ENCODE assay signal across 10 cellular contexts in the genomic region with DNA sequence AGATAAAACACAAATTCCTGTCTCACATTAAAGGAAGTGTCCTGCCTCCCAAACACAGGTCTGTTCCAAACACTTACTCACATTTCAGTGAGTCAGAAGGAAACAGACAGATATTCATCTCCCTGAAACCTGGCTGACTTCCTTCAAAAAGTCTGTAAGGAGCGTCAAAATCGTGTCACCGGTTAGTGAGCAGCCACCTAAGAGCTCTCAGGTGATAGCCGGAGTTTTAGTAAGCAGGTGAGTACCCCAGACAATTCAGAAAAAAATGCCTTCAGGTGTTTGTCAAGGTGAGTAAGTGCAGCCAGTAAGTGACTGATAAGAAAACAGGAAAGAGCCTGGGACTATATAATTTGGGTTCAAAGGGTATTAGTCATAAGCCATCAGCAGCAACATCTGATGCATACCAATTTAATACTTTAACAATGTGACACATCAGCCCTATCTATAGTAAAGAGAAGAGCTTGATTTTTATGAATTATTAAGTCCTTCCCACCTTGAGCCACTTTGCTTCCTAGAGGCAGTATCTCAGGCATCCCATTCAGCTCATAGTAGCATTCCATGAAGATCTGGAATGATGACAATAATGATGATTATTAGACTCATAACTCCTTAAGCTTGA. TPM values are rescaled to one million over a fixed set of nuclear protein-coding genes. Genes with fewer than 3 reads are reported as not detected.
DNase-seq lines count a peak whose midpoint lies in the region; ATAC-seq, FAIRE-seq and TF ChIP-seq lines count a peak whose summit lies in the region.
"Had no signal": no experiment of that assay in that cellular context is flagged by ENCODE, and none has a peak within 500 bp of the region (broad histone marks: within the 10 kb centered on the region; RNA-seq: fewer than 3 reads in every experiment).

No MANE protein-coding gene starts in this region.

- H3K4me3 ChIP-seq in small intestine (ENCODE audit: low read depth in 1 of 2, low read length in 2 of 2), result no peak overlapping the region

- H3K36me3 ChIP-seq in small intestine (ENCODE audit: control insufficient read depth in 2 of 2, insufficient read depth in 2 of 2, low read length in 2 of 2), result peaks cover 0 to 2% of the 10 kb centered on the region in 2 donors
- H3K36me3 ChIP-seq: neutrophil had no signal

- peak overlapping the region; percentile 67 to 87 for H3K27ac ChIP-seq in small intestine (ENCODE audit: low read depth in 1 of 2, low read length in 1 of 2)
- H3K27ac ChIP-seq: neutrophil had no signal

- peaks cover 10% of the 10 kb centered on the region for H3K36me3 Mint-ChIP-seq in T-helper 2 cell treated with Interferon-gamma antibody and Interleukin-4, amounts not matched to agents 5 μg/mL and 100 μg/mL, for 36 hours (ENCODE audit: low read depth)

- peak overlapping the region; percentile 41 for H3K27ac Mint-ChIP-seq in T-helper 2 cell treated with Interferon-gamma antibody and Interleukin-4, amounts not matched to agents 5 μg/mL and 100 μg/mL, for 36 hours

- 11 to 47% (median 27%) methylated on average over 4 of the region's 4 CpGs for WGBS in small intestine, 3 donors

- peaks cover 30% of the 10 kb centered on the region for H3K4me1 Mint-ChIP-seq in T-helper 2 cell treated with Interferon-gamma antibody and Interleukin-4, amounts not matched to agents 5 μg/mL and 100 μg/mL, for 36 hours (ENCODE audit: low read depth)

- no peaks in the 10 kb centered on the region for H3K9me3 Mint-ChIP-seq in T-helper 2 cell treated with Interferon-gamma antibody and Interleukin-4, amounts not matched to agents 5 μg/mL and 100 μg/mL, for 36 hours

- peaks cover 0 to 4% of the 10 kb centered on the region in 2 donors for H3K4me1 ChIP-seq in small intestine (ENCODE audit: control insufficient read depth in 2 of 2, insufficient read depth in 1 of 2, low read depth in 1 of 2, low read length in 1 of 2)

- peak overlapping the region; percentile 69 for H3K4me3 Mint-ChIP-seq in T-helper 2 cell treated with Interferon-gamma antibody and Interleukin-4, amounts not matched to agents 5 μg/mL and 100 μg/mL, for 36 hours

- peak; percentile 15 for DNase-seq in T-helper 2 cell treated with Interferon-gamma antibody and Interleukin-4, amounts not matched to agents 5 μg/mL and 100 μg/mL, for 36 hours (ENCODE audit: low spot score)
- DNase-seq in T-helper 2 cell (no peak), small intestine (peak; percentile 89), NCI-H2196 (lab: John Stamatoyannopoulos, UW; ENCODE audit: unreplicated experiment) (no peak)
- no peak for DNase-seq in effector CD8-positive, alpha-beta T cell (lab: John Stamatoyannopoulos, UW)

- peak; percentile 47 for FAIRE-seq in small intestine (lab: Jason Lieb, UNC)
- FAIRE-seq: GM18507 had no signal

- no peaks in the 10 kb centered on the region for H3K9me3 ChIP-seq in small intestine (ENCODE audit: control insufficient read depth, low read depth)
- H3K9me3 ChIP-seq: neutrophil had no signal

- H3K27me3 Mint-ChIP-seq in T-helper 2 cell treated with Interferon-gamma antibody and Interleukin-4, amounts not matched to agents 5 μg/mL and 100 μg/mL, for 36 hours (ENCODE audit: low read depth), result peaks cover 58% of the 10 kb centered on the region

- no peaks in the 10 kb centered on the region for H3K27me3 ChIP-seq in small intestine (ENCODE audit: control insufficient read depth in 2 of 2, insufficient read depth in 2 of 2, low read length in 2 of 2)

- ATAC-seq in SK-N-SH treated with all-trans-retinoic acid at 6 μM for 48 hours (peak; percentile 6), esophagus mucosa (peak; percentile 56), HG02763 (IDR thresholded peaks at IDR 0.05; ENCODE audit: unreplicated experiment) (no peak)

TF ChIP-seq in SK-N-SH treated with all-trans-retinoic acid at 6 μM for 48 hours, 23 proteins besides CTCF, POLR2A, EP300 and RAD21:
- TF ChIP-seq, protein P1, sequence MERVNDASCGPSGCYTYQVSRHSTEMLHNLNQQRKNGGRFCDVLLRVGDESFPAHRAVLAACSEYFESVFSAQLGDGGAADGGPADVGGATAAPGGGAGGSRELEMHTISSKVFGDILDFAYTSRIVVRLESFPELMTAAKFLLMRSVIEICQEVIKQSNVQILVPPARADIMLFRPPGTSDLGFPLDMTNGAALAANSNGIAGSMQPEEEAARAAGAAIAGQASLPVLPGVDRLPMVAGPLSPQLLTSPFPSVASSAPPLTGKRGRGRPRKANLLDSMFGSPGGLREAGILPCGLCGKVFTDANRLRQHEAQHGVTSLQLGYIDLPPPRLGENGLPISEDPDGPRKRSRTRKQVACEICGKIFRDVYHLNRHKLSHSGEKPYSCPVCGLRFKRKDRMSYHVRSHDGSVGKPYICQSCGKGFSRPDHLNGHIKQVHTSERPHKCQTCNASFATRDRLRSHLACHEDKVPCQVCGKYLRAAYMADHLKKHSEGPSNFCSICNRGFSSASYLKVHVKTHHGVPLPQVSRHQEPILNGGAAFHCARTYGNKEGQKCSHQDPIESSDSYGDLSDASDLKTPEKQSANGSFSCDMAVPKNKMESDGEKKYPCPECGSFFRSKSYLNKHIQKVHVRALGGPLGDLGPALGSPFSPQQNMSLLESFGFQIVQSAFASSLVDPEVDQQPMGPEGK (CRISPR knock-in tag; IDR thresholded peaks at IDR 0.05; ENCODE audit: borderline replicate concordance), result peak; percentile 27; the same call in 1 of the 2 replicates
- TF ChIP-seq ISL1 (CRISPR knock-in tag; IDR thresholded peaks at IDR 0.05), result 0 out of 2 replicates have a peak, but pooled peaks have one; percentile 26
- TF ChIP-seq, protein P2, sequence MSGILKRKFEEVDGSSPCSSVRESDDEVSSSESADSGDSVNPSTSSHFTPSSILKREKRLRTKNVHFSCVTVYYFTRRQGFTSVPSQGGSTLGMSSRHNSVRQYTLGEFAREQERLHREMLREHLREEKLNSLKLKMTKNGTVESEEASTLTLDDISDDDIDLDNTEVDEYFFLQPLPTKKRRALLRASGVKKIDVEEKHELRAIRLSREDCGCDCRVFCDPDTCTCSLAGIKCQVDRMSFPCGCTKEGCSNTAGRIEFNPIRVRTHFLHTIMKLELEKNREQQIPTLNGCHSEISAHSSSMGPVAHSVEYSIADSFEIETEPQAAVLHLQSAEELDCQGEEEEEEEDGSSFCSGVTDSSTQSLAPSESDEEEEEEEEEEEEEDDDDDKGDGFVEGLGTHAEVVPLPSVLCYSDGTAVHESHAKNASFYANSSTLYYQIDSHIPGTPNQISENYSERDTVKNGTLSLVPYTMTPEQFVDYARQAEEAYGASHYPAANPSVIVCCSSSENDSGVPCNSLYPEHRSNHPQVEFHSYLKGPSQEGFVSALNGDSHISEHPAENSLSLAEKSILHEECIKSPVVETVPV (CRISPR knock-in tag; IDR thresholded peaks at IDR 0.05), result no peak

RNA-seq across cellular contexts. Expression of a gene that starts 1.3 kb away (rescaled TPM):
- 31.3 TPM for total RNA-seq in esophagus mucosa
- 1 to 10 TPM; 1.8 to 9.8 (median 1.9) TPM for polyA plus RNA-seq in small intestine

Comparison
In these comparisons a context has a peak if more than half of its experiments do, and no peak if none do; other contexts are left out.
1. DNase-seq: peak in T-helper 2 cell treated with Interferon-gamma antibody and Interleukin-4, amounts not matched to agents 5 μg/mL and 100 μg/mL, for 36 hours (single experiment) and small intestine (single experiment); none in T-helper 2 cell (0 of 5), NCI-H2196 (single experiment) and effector CD8-positive, alpha-beta T cell (single experiment).